1 cellular context compared by ENCODE assay signal in the genomic region with DNA sequence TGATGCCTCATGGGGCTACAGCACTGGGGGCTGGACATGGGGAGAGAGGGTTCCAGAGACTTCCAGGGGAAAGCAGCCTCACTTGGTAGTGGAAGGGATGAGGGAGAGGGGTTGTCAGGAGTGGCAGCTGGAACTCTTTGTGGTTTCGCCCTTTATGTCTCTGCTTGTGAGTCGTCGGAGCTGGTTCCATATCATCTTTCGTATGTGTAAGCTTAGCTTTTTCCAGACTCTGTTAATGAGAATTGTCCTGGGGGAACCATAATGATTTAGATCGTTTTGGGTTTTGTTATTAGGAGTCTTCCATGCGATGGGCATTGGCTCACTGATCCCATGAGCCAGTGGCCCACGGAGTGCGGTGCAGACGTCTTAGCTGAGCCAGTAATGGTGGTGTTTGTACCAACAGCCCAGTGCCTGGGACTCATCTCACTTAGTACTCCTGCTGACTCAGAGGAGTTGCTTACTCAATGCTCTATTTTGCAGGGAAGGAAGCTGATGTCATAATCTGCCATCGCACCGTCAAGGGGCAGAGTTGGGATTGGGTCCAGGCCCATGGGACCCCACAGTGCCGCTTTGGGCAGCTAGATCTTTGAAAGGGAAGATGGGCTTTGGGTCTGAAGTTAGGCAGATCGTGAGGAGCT.
TF ChIP-seq lines count a peak whose summit lies in the region.

No MANE protein-coding gene starts in this region.

TF ChIP-seq in IMR-90, 13 proteins besides CTCF, POLR2A, EP300 and RAD21 (continued from another document):
- TF ChIP-seq, protein P1, sequence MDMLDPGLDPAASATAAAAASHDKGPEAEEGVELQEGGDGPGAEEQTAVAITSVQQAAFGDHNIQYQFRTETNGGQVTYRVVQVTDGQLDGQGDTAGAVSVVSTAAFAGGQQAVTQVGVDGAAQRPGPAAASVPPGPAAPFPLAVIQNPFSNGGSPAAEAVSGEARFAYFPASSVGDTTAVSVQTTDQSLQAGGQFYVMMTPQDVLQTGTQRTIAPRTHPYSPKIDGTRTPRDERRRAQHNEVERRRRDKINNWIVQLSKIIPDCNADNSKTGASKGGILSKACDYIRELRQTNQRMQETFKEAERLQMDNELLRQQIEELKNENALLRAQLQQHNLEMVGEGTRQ (IDR thresholded peaks at IDR 0.05; ENCODE audit: low read depth, low read length): no peak
- TF ChIP-seq MXI1 (IDR thresholded peaks at IDR 0.05; ENCODE audit: borderline replicate concordance, low read depth, low read length) (no peak), MAFK (IDR thresholded peaks at IDR 0.05; ENCODE audit: low read depth, low read length) (peak; percentile 72), BHLHE40 (IDR thresholded peaks at IDR 0.05; ENCODE audit: low read depth, low read length) (peak; percentile 5; the same call in 1 of the 2 replicates), CHD1 (IDR thresholded peaks at IDR 0.05; ENCODE audit: low read depth, low read length) (no peak), SMC3 (IDR thresholded peaks at IDR 0.05; ENCODE audit: low read depth, low read length) (no peak), CEBPB (IDR thresholded peaks at IDR 0.05; ENCODE audit: low read depth, low read length) (peak; percentile 94), FOS (IDR thresholded peaks at IDR 0.05; ENCODE audit: low read depth, low read length) (peak; percentile 85), NFE2L2 (IDR thresholded peaks at IDR 0.05; ENCODE audit: low read depth, low read length) (peak; percentile 68; the same call in 1 of the 2 replicates)
- TF ChIP-seq, protein P2, sequence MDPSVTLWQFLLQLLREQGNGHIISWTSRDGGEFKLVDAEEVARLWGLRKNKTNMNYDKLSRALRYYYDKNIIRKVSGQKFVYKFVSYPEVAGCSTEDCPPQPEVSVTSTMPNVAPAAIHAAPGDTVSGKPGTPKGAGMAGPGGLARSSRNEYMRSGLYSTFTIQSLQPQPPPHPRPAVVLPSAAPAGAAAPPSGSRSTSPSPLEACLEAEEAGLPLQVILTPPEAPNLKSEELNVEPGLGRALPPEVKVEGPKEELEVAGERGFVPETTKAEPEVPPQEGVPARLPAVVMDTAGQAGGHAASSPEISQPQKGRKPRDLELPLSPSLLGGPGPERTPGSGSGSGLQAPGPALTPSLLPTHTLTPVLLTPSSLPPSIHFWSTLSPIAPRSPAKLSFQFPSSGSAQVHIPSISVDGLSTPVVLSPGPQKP (IDR thresholded peaks at IDR 0.05; ENCODE audit: borderline replicate concordance, low read depth, low read length): no peak
